Comparison of ENCODE assay signal across 1 cellular context in genomic region chr4:4871267-4872147, GRCh38.
TF ChIP-seq lines count a peak whose summit lies in the region.

No MANE protein-coding gene starts in this region.

TF ChIP-seq in IMR-90, 13 proteins besides CTCF, POLR2A, EP300 and RAD21 (continued from another document):
- no peak for TF ChIP-seq USF2 (IDR thresholded peaks at IDR 0.05; ENCODE audit: low read depth, low read length)
- no peak for TF ChIP-seq CEBPB (IDR thresholded peaks at IDR 0.05; ENCODE audit: low read depth, low read length)
- no peak for TF ChIP-seq CHD1 (IDR thresholded peaks at IDR 0.05; ENCODE audit: low read depth, low read length)
- TF ChIP-seq MAFK (IDR thresholded peaks at IDR 0.05; ENCODE audit: low read depth, low read length), result no peak
- TF ChIP-seq ELK1 (IDR thresholded peaks at IDR 0.05; ENCODE audit: borderline replicate concordance, low read depth, low read length), result no peak
- TF ChIP-seq MXI1 (IDR thresholded peaks at IDR 0.05; ENCODE audit: borderline replicate concordance, low read depth, low read length), result no peak
- no peak for TF ChIP-seq MAZ (IDR thresholded peaks at IDR 0.05; ENCODE audit: borderline replicate concordance, low read depth, low read length)
TF ChIP-seq in IMR-90: peak in this region for 0.
